Comparison of ENCODE assay signal across 8 cellular contexts in the genomic region with DNA sequence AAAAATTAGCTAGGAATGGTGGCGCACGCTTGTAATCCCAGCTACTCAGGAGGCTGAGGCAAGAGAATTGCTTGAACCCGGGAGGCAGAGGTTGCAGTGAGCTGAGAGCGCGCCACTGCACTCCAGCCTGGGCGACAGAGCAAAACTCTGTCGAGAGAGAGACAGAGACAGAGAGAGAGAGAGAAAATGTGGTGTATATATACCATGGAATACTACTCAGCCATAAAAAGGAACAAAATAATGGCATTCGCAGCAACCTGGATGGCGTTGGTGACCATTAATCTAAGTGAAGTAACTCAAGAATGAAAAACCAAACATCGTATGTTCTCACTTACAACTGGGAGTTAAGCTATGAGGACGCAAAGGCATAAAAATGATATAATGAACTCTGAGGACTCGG. TPM values are rescaled to one million over a fixed set of nuclear protein-coding genes. Genes with fewer than 3 reads are reported as not detected.
"Had no signal": no experiment of that assay in that cellular context is flagged by ENCODE, and none has a peak within 500 bp of the region (broad histone marks: within the 10 kb centered on the region; RNA-seq: fewer than 3 reads in every experiment).

No MANE protein-coding gene starts in this region.

RNA-seq across cellular contexts. Expression of a gene that starts 48.4 kb away (rescaled TPM):
- total RNA-seq: PC-3, Peyer's patch, Right ventricle myocardium superior, RPMI7951, SJSA1, SK-MEL-5 had no signal

RNA-seq across cellular contexts. Expression of a gene that starts 49.8 kb away (rescaled TPM):
- total RNA-seq: OCI-LY7, Right ventricle myocardium superior, RPMI7951, SJCRH30, SJSA1, SK-MEL-5 had no signal
